8 cellular contexts compared by ENCODE assay signal in genomic region chr5:126594077-126594476, GRCh38. TPM values are rescaled to one million over a fixed set of nuclear protein-coding genes. Genes with fewer than 3 reads are reported as not detected.
A peak's percentile ranks its signal among the peaks of the same experiment; 100 is the strongest.
DNase-seq lines count a peak whose midpoint lies in the region; ATAC-seq and TF ChIP-seq lines count a peak whose summit lies in the region.

No MANE protein-coding gene starts in this region.

- CTCF ChIA-PET in activated CD8-positive, alpha-beta memory T cell treated with anti-CD3 and anti-CD28 coated beads, Interleukin-2, amount 10 ng/mL, durations not matched to agents 7 days and 5 days (lab: Charles Lee), result interaction anchor here (0.7 to 1.7 kb wide), 4 partner anchors 10 to 208 kb away, joined by 3 to 5 read pairs (median 4); no protein-coding TSS in a partner anchor

- H3K27ac Mint-ChIP-seq in activated CD8-positive, alpha-beta memory T cell treated with anti-CD3 and anti-CD28 coated beads, Interleukin-2, amount 10 ng/mL, durations not matched to agents 7 days and 5 days, result no peak overlapping the region

- H3K27ac ChIP-seq in ascending aorta (no peak overlapping the region), left lung (peak overlapping the region in 1 of 2 donors; percentile 76), thyroid gland (no peak overlapping the region)

- intact Hi-C loops in ascending aorta (cut with DNase I), result no loop called here
- intact Hi-C loops in left lung (cut with DNase I), result no loop called here
- intact Hi-C loops in thyroid gland (cut with DNase I), result no loop called here

- peaks cover 1% of the 10 kb centered on the region for H3K36me3 Mint-ChIP-seq in activated CD8-positive, alpha-beta memory T cell treated with anti-CD3 and anti-CD28 coated beads, Interleukin-2, amount 10 ng/mL, durations not matched to agents 7 days and 5 days

- H3K4me1 ChIP-seq in ascending aorta (peaks cover 4% of the 10 kb centered on the region in 2 donors), left lung (peaks cover 5 to 14% of the 10 kb centered on the region in 2 donors), thyroid gland (peaks cover 9 to 12% of the 10 kb centered on the region in 2 donors)

- H3K4me3 Mint-ChIP-seq in activated CD8-positive, alpha-beta memory T cell treated with anti-CD3 and anti-CD28 coated beads, Interleukin-2, amount 10 ng/mL, durations not matched to agents 7 days and 5 days, result peak overlapping the region; percentile 59

- H3K9me3 ChIP-seq in ascending aorta, result no peaks in the 10 kb centered on the region
- H3K9me3 ChIP-seq in left lung, result no peaks in the 10 kb centered on the region
- H3K9me3 ChIP-seq in thyroid gland, result no peaks in the 10 kb centered on the region

- H3K27me3 ChIP-seq in ascending aorta, result no peaks in the 10 kb centered on the region
- H3K27me3 ChIP-seq in left lung, result peaks cover 0 to 19% of the 10 kb centered on the region in 2 donors
- H3K27me3 ChIP-seq in thyroid gland, result no peaks in the 10 kb centered on the region

- TF ChIP-seq POLR2A in thyroid gland (IDR thresholded peaks at IDR 0.05), result no peak

- peak overlapping the region; percentile 67 to 88 for H3K4me3 ChIP-seq in ascending aorta
- peak overlapping the region; percentile 54 to 72 for H3K4me3 ChIP-seq in left lung
- peak overlapping the region in 2 of 3 donors; percentile 49 to 74 for H3K4me3 ChIP-seq in thyroid gland (replicated peaks in 1 of 3)

- WGBS in thyroid gland, 2 donors, result 45 to 47% methylated on average over 12 of the region's 12 CpGs

- H3K9me3 Mint-ChIP-seq in activated CD8-positive, alpha-beta memory T cell treated with anti-CD3 and anti-CD28 coated beads, Interleukin-2, amount 10 ng/mL, durations not matched to agents 7 days and 5 days (ENCODE audit: low read depth), result no peaks in the 10 kb centered on the region

- no peak for DNase-seq in activated CD8-positive, alpha-beta memory T cell treated with anti-CD3 and anti-CD28 coated beads, Interleukin-2, amount 10 ng/mL, durations not matched to agents 7 days and 5 days
- no peak for DNase-seq in activated CD8-positive, alpha-beta memory T cell treated with anti-CD3 and anti-CD28 coated beads for 24 hours
- DNase-seq in ascending aorta (ENCODE audit: low spot score in 2 of 2) (no peak), left lung (no peak), thyroid gland (peak; percentile 13 to 27), NCI-H748 treated with DMSO at 0.1 percent for 48 hours (lab: John Stamatoyannopoulos, UW) (no peak), DMS114 treated with DMSO at 0.1 percent for 48 hours (lab: John Stamatoyannopoulos, UW; ENCODE audit: unreplicated experiment) (no peak)

- H3K4me1 Mint-ChIP-seq in activated CD8-positive, alpha-beta memory T cell treated with anti-CD3 and anti-CD28 coated beads, Interleukin-2, amount 10 ng/mL, durations not matched to agents 7 days and 5 days, result peaks cover 13% of the 10 kb centered on the region

- TF ChIP-seq CTCF in ascending aorta (IDR thresholded peaks at IDR 0.05) (no peak), left lung (IDR thresholded peaks at IDR 0.05) (no peak), thyroid gland (IDR thresholded peaks at IDR 0.05) (no peak)

- H3K36me3 ChIP-seq in ascending aorta (peaks cover 11 to 21% of the 10 kb centered on the region in 2 donors), left lung (peaks cover 0 to 5% of the 10 kb centered on the region in 2 donors), thyroid gland (no peaks in the 10 kb centered on the region)

- ATAC-seq in activated CD8-positive, alpha-beta memory T cell treated with anti-CD3 and anti-CD28 coated beads, Interleukin-2, amount 10 ng/mL, durations not matched to agents 7 days and 5 days, result no peak
- peak; percentile 25 for ATAC-seq in left lung
- no peak for ATAC-seq in GM18907 (IDR thresholded peaks at IDR 0.05; ENCODE audit: unreplicated experiment)

- H3K27me3 Mint-ChIP-seq in activated CD8-positive, alpha-beta memory T cell treated with anti-CD3 and anti-CD28 coated beads, Interleukin-2, amount 10 ng/mL, durations not matched to agents 7 days and 5 days, result peaks cover 35% of the 10 kb centered on the region

RNA-seq across cellular contexts. Expression of gene ALDH7A1, which starts 0.9 kb away (rescaled TPM):
- 1 to 10 TPM; 2.6 to 2.8 TPM for total RNA-seq in activated CD8-positive, alpha-beta memory T cell treated with anti-CD3 and anti-CD28 coated beads, Interleukin-2, amount 10 ng/mL, durations not matched to agents 7 days and 5 days
- total RNA-seq in ascending aorta (1.4 TPM), left lung (10 to 100 TPM; 34.2 to 54.3 TPM), thyroid gland (10 to 100 TPM; 25.3 to 57.3 (median 41.5) TPM)

RNA-seq across cellular contexts. Expression of gene PHAX, which starts 6.7 kb away (rescaled TPM):
- 10 to 100 TPM; 35.6 to 47.1 TPM for total RNA-seq in activated CD8-positive, alpha-beta memory T cell treated with anti-CD3 and anti-CD28 coated beads, Interleukin-2, amount 10 ng/mL, durations not matched to agents 7 days and 5 days
- total RNA-seq in ascending aorta, result 19.3 TPM
- total RNA-seq in left lung, result 10 to 100 TPM; 28.2 to 30.7 TPM
- 10 to 100 TPM; 35.2 to 42.9 (median 40.0) TPM for total RNA-seq in thyroid gland

Comparison
In these comparisons a context has a peak if more than half of its experiments do, and no peak if none do; other contexts are left out.
1. DNase-seq: peak in thyroid gland (2 of 2); none in activated CD8-positive, alpha-beta memory T cell treated with anti-CD3 and anti-CD28 coated beads, Interleukin-2, amount 10 ng/mL, durations not matched to agents 7 days and 5 days (single experiment), activated CD8-positive, alpha-beta memory T cell treated with anti-CD3 and anti-CD28 coated beads for 24 hours (single experiment), ascending aorta (0 of 2), left lung (0 of 2), NCI-H748 treated with DMSO at 0.1 percent for 48 hours (single experiment) and DMS114 treated with DMSO at 0.1 percent for 48 hours (single experiment).
2. RNA of gene ALDH7A1, which starts 0.9 kb away (total RNA-seq): 34.2 to 54.3 TPM in left lung and 25.3 to 57.3 TPM in thyroid gland; 2.6 to 2.8 TPM in activated CD8-positive, alpha-beta memory T cell treated with anti-CD3 and anti-CD28 coated beads, Interleukin-2, amount 10 ng/mL, durations not matched to agents 7 days and 5 days and 1.4 TPM in ascending aorta (single experiment); every median in the first group is over 4 times any median in the second.
3. Peak in every context shown above with its lines, with median percentiles within 50 percentile points of each other: H3K4me3 ChIP-seq.